In the genomic region with DNA sequence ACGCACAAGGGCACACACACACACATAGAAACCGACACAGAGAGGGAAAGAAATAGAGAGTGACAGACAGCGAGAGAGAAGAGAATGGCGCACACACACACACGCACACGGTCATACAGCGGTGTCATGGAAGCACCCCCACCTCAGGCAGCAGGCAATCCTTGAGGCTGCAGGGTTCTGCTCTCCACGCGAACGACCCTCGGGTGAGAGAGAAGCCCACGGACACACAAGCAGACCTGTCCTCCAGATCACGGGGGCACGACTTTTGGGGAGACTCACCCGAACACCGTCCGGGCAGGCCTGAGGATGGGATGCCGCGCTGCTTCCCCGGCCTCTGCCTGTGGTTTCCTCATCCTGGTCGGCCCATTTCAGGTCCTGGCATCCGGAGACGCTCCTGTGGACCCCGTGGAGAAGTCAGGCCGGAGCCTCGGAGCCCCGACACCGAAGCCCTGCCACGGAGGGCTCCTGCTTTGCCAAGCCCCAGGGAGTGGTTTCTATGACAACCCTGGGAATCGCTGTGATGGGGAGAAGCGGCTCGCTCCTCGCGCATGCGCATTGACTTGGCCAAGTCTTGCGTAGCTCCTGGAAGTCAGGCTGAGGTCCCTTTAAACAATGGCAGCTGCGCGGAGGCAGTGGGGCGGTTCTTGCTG, we compare ENCODE assay signal across 9 cellular contexts.
DNase-seq lines count a peak whose midpoint lies in the region; ATAC-seq lines count a peak whose summit lies in the region.
"Had no signal": no experiment of that assay in that cellular context is flagged by ENCODE, and none has a peak within 500 bp of the region (broad histone marks: within the 10 kb centered on the region; RNA-seq: fewer than 3 reads in every experiment).

No MANE protein-coding gene starts in this region.

- H3K4me3 ChIP-seq in Karpas-422 (ENCODE audit: low read length), result no peak overlapping the region
- H3K4me3 ChIP-seq: cardiac muscle cell had no signal

- no peaks in the 10 kb centered on the region for H3K9me2 ChIP-seq in Karpas-422 (replicated peaks; ENCODE audit: insufficient read depth, low read length)

- H3K9me3 Mint-ChIP-seq in activated CD4-positive, alpha-beta memory T cell treated with anti-CD3 and anti-CD28 coated beads, Interleukin-2, amount 10 ng/mL, durations not matched to agents 7 days and 5 days, result peaks cover 2% of the 10 kb centered on the region

- no peak overlapping the region for H3K27ac Mint-ChIP-seq in activated CD4-positive, alpha-beta memory T cell treated with anti-CD3 and anti-CD28 coated beads, Interleukin-2, amount 10 ng/mL, durations not matched to agents 7 days and 5 days

- no peak overlapping the region for H2AFZ ChIP-seq in Karpas-422 (ENCODE audit: low read length)

- peak; percentile 31 for DNase-seq in GM04503 (ENCODE audit: low read depth)
- peak; percentile 32 for DNase-seq in activated CD4-positive, alpha-beta memory T cell treated with anti-CD3 and anti-CD28 coated beads, Interleukin-2, amount 10 ng/mL, durations not matched to agents 7 days and 5 days
- peak; percentile 79 for DNase-seq in fibroblast of peridontal ligament (ENCODE audit: extremely low read depth)
- DNase-seq in putamen (ENCODE audit: low spot score), result peak; percentile 84
- DNase-seq in NCI-H2107 treated with DMSO at 0.1 percent for 48 hours (lab: John Stamatoyannopoulos, UW; ENCODE audit: unreplicated experiment), result no peak
- no peak for DNase-seq in Karpas-422
- no peak for DNase-seq in H4 (ENCODE audit: low spot score)

- no peaks in the 10 kb centered on the region for H3K9me3 ChIP-seq in Karpas-422 (ENCODE audit: low read length)

- H3K27ac ChIP-seq in Karpas-422 (ENCODE audit: low read length), result no peak overlapping the region
- H3K27ac ChIP-seq: cardiac muscle cell had no signal

- CTCF ChIA-PET in activated CD4-positive, alpha-beta memory T cell treated with anti-CD3 and anti-CD28 coated beads, Interleukin-2, amount 10 ng/mL, durations not matched to agents 7 days and 5 days (lab: Charles Lee), result no interaction called here

- H3K4me1 ChIP-seq in Karpas-422 (ENCODE audit: low read length), result no peaks in the 10 kb centered on the region

- no peak for ATAC-seq in HG03571 (IDR thresholded peaks at IDR 0.05; ENCODE audit: unreplicated experiment)

- POLR2A ChIA-PET in activated CD4-positive, alpha-beta memory T cell treated with anti-CD3 and anti-CD28 coated beads, Interleukin-2, amount 10 ng/mL, durations not matched to agents 7 days and 5 days (lab: Charles Lee), result no interaction called here

- no peaks in the 10 kb centered on the region for H4K20me1 ChIP-seq in Karpas-422 (ENCODE audit: insufficient read depth, low read depth, low read length)

- H3K36me3 Mint-ChIP-seq in activated CD4-positive, alpha-beta memory T cell treated with anti-CD3 and anti-CD28 coated beads, Interleukin-2, amount 10 ng/mL, durations not matched to agents 7 days and 5 days (ENCODE audit: low read depth), result no peaks in the 10 kb centered on the region

- H3K4me1 Mint-ChIP-seq in activated CD4-positive, alpha-beta memory T cell treated with anti-CD3 and anti-CD28 coated beads, Interleukin-2, amount 10 ng/mL, durations not matched to agents 7 days and 5 days, result no peaks in the 10 kb centered on the region

- peak overlapping the region; percentile 24 for H3K4me3 Mint-ChIP-seq in activated CD4-positive, alpha-beta memory T cell treated with anti-CD3 and anti-CD28 coated beads, Interleukin-2, amount 10 ng/mL, durations not matched to agents 7 days and 5 days

- no peaks in the 10 kb centered on the region for H3K79me2 ChIP-seq in Karpas-422 (ENCODE audit: low read length)

- no peak overlapping the region for H3K4me2 ChIP-seq in Karpas-422 (ENCODE audit: low read depth, low read length, poor library complexity, severe bottlenecking)

- H3K27me3 ChIP-seq in Karpas-422 (ENCODE audit: low read length), result no peaks in the 10 kb centered on the region
- H3K27me3 ChIP-seq: cardiac muscle cell had no signal

- no peak overlapping the region for H3K9ac ChIP-seq in Karpas-422 (ENCODE audit: low read length)

- H3K27me3 Mint-ChIP-seq in activated CD4-positive, alpha-beta memory T cell treated with anti-CD3 and anti-CD28 coated beads, Interleukin-2, amount 10 ng/mL, durations not matched to agents 7 days and 5 days, result peaks cover 8% of the 10 kb centered on the region

- H3K36me3 ChIP-seq in Karpas-422 (ENCODE audit: insufficient read depth, low read length), result no peaks in the 10 kb centered on the region
- H3K36me3 ChIP-seq: cardiac muscle cell had no signal

Comparison
In these comparisons a context has a peak if more than half of its experiments do, and no peak if none do; other contexts are left out.
1. DNase-seq: peak in GM04503 (single experiment), activated CD4-positive, alpha-beta memory T cell treated with anti-CD3 and anti-CD28 coated beads, Interleukin-2, amount 10 ng/mL, durations not matched to agents 7 days and 5 days (single experiment), fibroblast of peridontal ligament (single experiment) and putamen (single experiment); none in NCI-H2107 treated with DMSO at 0.1 percent for 48 hours (single experiment), Karpas-422 (single experiment) and H4 (single experiment).